8 cellular contexts compared by ENCODE assay signal in genomic region chr18:54209471-54210180, GRCh38. TPM values are rescaled to one million over a fixed set of nuclear protein-coding genes. Genes with fewer than 3 reads are reported as not detected.
DNase-seq lines count a peak whose midpoint lies in the region; ATAC-seq lines count a peak whose summit lies in the region.

No MANE protein-coding gene starts in this region.

- no peaks in the 10 kb centered on the region for H3K27me3 Mint-ChIP-seq in activated T-helper 17 cell treated with anti-CD3 and anti-CD28 coated beads, Interleukin-2, amount 50 U/mL, for 72 hours

- H3K27ac Mint-ChIP-seq in activated T-helper 17 cell treated with anti-CD3 and anti-CD28 coated beads, Interleukin-2, amount 50 U/mL, for 72 hours: peak overlapping the region; percentile 92

- peak; percentile 83 for ATAC-seq in GM18861 (IDR thresholded peaks at IDR 0.05; ENCODE audit: unreplicated experiment)
- peak; percentile 83 for ATAC-seq in HG02981 (IDR thresholded peaks at IDR 0.05; ENCODE audit: unreplicated experiment)
- ATAC-seq in activated T-helper 17 cell treated with anti-CD3 and anti-CD28 coated beads, Interleukin-2, amount 50 U/mL, for 72 hours (replicated peaks): peak; percentile 95

- peaks cover 33% of the 10 kb centered on the region for H3K36me3 Mint-ChIP-seq in activated T-helper 17 cell treated with anti-CD3 and anti-CD28 coated beads, Interleukin-2, amount 50 U/mL, for 72 hours (ENCODE audit: low read depth)

- H3K9me3 Mint-ChIP-seq in activated T-helper 17 cell treated with anti-CD3 and anti-CD28 coated beads, Interleukin-2, amount 50 U/mL, for 72 hours: no peaks in the 10 kb centered on the region

- H3K4me3 Mint-ChIP-seq in activated T-helper 17 cell treated with anti-CD3 and anti-CD28 coated beads, Interleukin-2, amount 50 U/mL, for 72 hours: peak overlapping the region; percentile 74

- H3K4me1 Mint-ChIP-seq in activated T-helper 17 cell treated with anti-CD3 and anti-CD28 coated beads, Interleukin-2, amount 50 U/mL, for 72 hours: peaks cover 53% of the 10 kb centered on the region

- DNase-seq in A172 (ENCODE audit: low spot score) (peak; percentile 3), SHP77 (lab: John Stamatoyannopoulos, UW) (no peak), epidermal melanocyte (ENCODE audit: insufficient read length, low spot score) (no peak), NCI-H2227 (lab: John Stamatoyannopoulos, UW; ENCODE audit: unreplicated experiment) (no peak), NCI-H510A (lab: John Stamatoyannopoulos, UW) (no peak)

RNA-seq across cellular contexts. Expression of gene MBD2, which starts 14.8 kb away (rescaled TPM):
- 16.2 and 222 TPM in 2 replicates for total RNA-seq in A172 (2014; rRNA removed; shearing (Covaris generic))
- total RNA-seq in activated T-helper 17 cell treated with anti-CD3 and anti-CD28 coated beads, Interleukin-2, amount 50 U/mL, for 72 hours: 100 to 1,000 TPM; 170 to 190 TPM

RNA-seq across cellular contexts. Expression of gene POLI, which starts 59.7 kb away (rescaled TPM):
- total RNA-seq in A172 (2014; rRNA removed; shearing (Covaris generic)): 7.6 and 7.9 TPM in 2 replicates
- total RNA-seq in activated T-helper 17 cell treated with anti-CD3 and anti-CD28 coated beads, Interleukin-2, amount 50 U/mL, for 72 hours: 10 to 100 TPM; 13.4 to 23.3 TPM
